In genomic region chr4:112358415-112358814, GRCh38 we compare ENCODE assay signal across 18 cellular contexts.
DNase-seq lines count a peak whose midpoint lies in the region; ATAC-seq and TF ChIP-seq lines count a peak whose summit lies in the region.
"Had no signal": no experiment of that assay in that cellular context is flagged by ENCODE, and none has a peak within 500 bp of the region (broad histone marks: within the 10 kb centered on the region; RNA-seq: fewer than 3 reads in every experiment).

No MANE protein-coding gene starts in this region.

- intact Hi-C loops in gastrocnemius medialis (cut with DNase I; ENCODE audit: low total_unique reads), result no loop called here

- H3K36me3 Mint-ChIP-seq in stimulated activated naive B cell treated with anti-CD40 and anti-IgM and Interleukin-4, amounts not matched to agents 10 μg/mL and 1 μg/mL and 100 μg/mL, for 72 hours, result peaks cover 31 to 47% of the 10 kb centered on the region in 2 donors

- no peaks in the 10 kb centered on the region for H3K4me1 ChIP-seq in gastrocnemius medialis
- H3K4me1 ChIP-seq: A549, Caco-2 had no signal

- no peaks in the 10 kb centered on the region for H3K27me3 ChIP-seq in gastrocnemius medialis
- H3K27me3 ChIP-seq: BLaER1 treated with 17β-estradiol and CSF1 and Interleukin-3, amounts not matched to agents 10 nM and 100 nM had no signal

- peak; percentile 18 for ATAC-seq in stimulated activated naive CD8-positive, alpha-beta T cell treated with anti-CD3 and anti-CD28 coated beads, Interleukin-15, amount 100 ng/mL, for 72 hours
- no peak for ATAC-seq in stimulated activated naive CD8-positive, alpha-beta T cell treated with anti-CD3 and anti-CD28 coated beads, Interleukin-15, Interleukin-2, amounts not matched to agents 100 U/mL and 50 U/mL, for 24 hours
- ATAC-seq in stimulated activated naive B cell treated with anti-CD40 and anti-IgM and Interleukin-4, amounts not matched to agents 10 μg/mL and 1 μg/mL and 100 μg/mL, for 72 hours (replicated peaks), result no peak
- ATAC-seq in gastrocnemius medialis, result no peak
- ATAC-seq: A549; CD8-positive, alpha-beta T cell; GM12878 had no signal

- no peaks in the 10 kb centered on the region for H3K4me1 Mint-ChIP-seq in stimulated activated naive CD8-positive, alpha-beta T cell treated with anti-CD3 and anti-CD28 coated beads, Interleukin-15, amount 100 ng/mL, for 72 hours
- peaks cover 14 to 20% of the 10 kb centered on the region in 2 donors for H3K4me1 Mint-ChIP-seq in stimulated activated naive B cell treated with anti-CD40 and anti-IgM and Interleukin-4, amounts not matched to agents 10 μg/mL and 1 μg/mL and 100 μg/mL, for 72 hours

- DNase-seq in stimulated activated naive CD8-positive, alpha-beta T cell treated with anti-CD3 and anti-CD28 coated beads, Interleukin-15, amount 100 ng/mL, for 72 hours, result no peak
- no peak for DNase-seq in stimulated activated naive CD8-positive, alpha-beta T cell treated with anti-CD3 and anti-CD28 coated beads, Interleukin-15, Interleukin-2, amounts not matched to agents 100 U/mL and 50 U/mL, for 24 hours
- DNase-seq in stimulated activated naive B cell treated with anti-CD40 and anti-IgM and Interleukin-4, amounts not matched to agents 10 μg/mL and 1 μg/mL and 100 μg/mL, for 72 hours, result no peak
- DNase-seq in gastrocnemius medialis, result no peak
- no peak for DNase-seq in activated effector memory CD4-positive, alpha-beta T cell treated with anti-CD3 and anti-CD28 coated beads, Interleukin-2, amount 50 U/mL, for 16 hours
- DNase-seq: AML-193; Caco-2; Calu3; CD4-positive, alpha-beta T cell; DMS79 treated with DMSO at 0.1 percent for 48 hours; GF-D8 had no signal

- no peaks in the 10 kb centered on the region for H3K27me3 Mint-ChIP-seq in stimulated activated naive CD8-positive, alpha-beta T cell treated with anti-CD3 and anti-CD28 coated beads, Interleukin-15, amount 100 ng/mL, for 72 hours
- H3K27me3 Mint-ChIP-seq in stimulated activated naive B cell treated with anti-CD40 and anti-IgM and Interleukin-4, amounts not matched to agents 10 μg/mL and 1 μg/mL and 100 μg/mL, for 72 hours, result no peaks in the 10 kb centered on the region
- H3K27me3 Mint-ChIP-seq: B cell; CD4-positive, alpha-beta T cell had no signal

- peaks cover 18 to 29% of the 10 kb centered on the region in 2 donors for H3K9me3 Mint-ChIP-seq in stimulated activated naive CD8-positive, alpha-beta T cell treated with anti-CD3 and anti-CD28 coated beads, Interleukin-15, amount 100 ng/mL, for 72 hours
- peaks cover 4 to 12% of the 10 kb centered on the region in 2 donors for H3K9me3 Mint-ChIP-seq in stimulated activated naive B cell treated with anti-CD40 and anti-IgM and Interleukin-4, amounts not matched to agents 10 μg/mL and 1 μg/mL and 100 μg/mL, for 72 hours

- no peak overlapping the region for H3K27ac Mint-ChIP-seq in stimulated activated naive CD8-positive, alpha-beta T cell treated with anti-CD3 and anti-CD28 coated beads, Interleukin-15, amount 100 ng/mL, for 72 hours
- H3K27ac Mint-ChIP-seq in stimulated activated naive B cell treated with anti-CD40 and anti-IgM and Interleukin-4, amounts not matched to agents 10 μg/mL and 1 μg/mL and 100 μg/mL, for 72 hours, result peak overlapping the region; percentile 37
- H3K27ac Mint-ChIP-seq: B cell; CD4-positive, alpha-beta T cell; CD8-positive, alpha-beta T cell had no signal

- no peak overlapping the region for H3K4me3 ChIP-seq in gastrocnemius medialis
- H3K4me3 ChIP-seq: A549; BLaER1 treated with 17β-estradiol and CSF1 and Interleukin-3, amounts not matched to agents 10 nM and 100 nM; GM12878 had no signal

- no peak for TF ChIP-seq CTCF in gastrocnemius medialis (IDR thresholded peaks at IDR 0.05 in 4 of 5, conservative IDR thresholded peaks at IDR 0.05 in 1 of 5)

- no peak overlapping the region for H3K27ac ChIP-seq in gastrocnemius medialis
- H3K27ac ChIP-seq: 22Rv1; A549; BLaER1 treated with 17β-estradiol and CSF1 and Interleukin-3, amounts not matched to agents 10 nM and 100 nM; C4-2B had no signal

- no peak for TF ChIP-seq POLR2A in gastrocnemius medialis (IDR thresholded peaks at IDR 0.05)

- in situ Hi-C loops in gastrocnemius medialis (cut with MboI; ENCODE audit: low sequenced_read_pairs in 4 of 4), result no loop called here

- no peaks in the 10 kb centered on the region for H3K9me3 ChIP-seq in gastrocnemius medialis
- H3K9me3 ChIP-seq: A549, Caco-2 had no signal

- H3K4me3 Mint-ChIP-seq in stimulated activated naive CD8-positive, alpha-beta T cell treated with anti-CD3 and anti-CD28 coated beads, Interleukin-15, amount 100 ng/mL, for 72 hours, result no peak overlapping the region
- no peak overlapping the region for H3K4me3 Mint-ChIP-seq in stimulated activated naive B cell treated with anti-CD40 and anti-IgM and Interleukin-4, amounts not matched to agents 10 μg/mL and 1 μg/mL and 100 μg/mL, for 72 hours
- H3K4me3 Mint-ChIP-seq: B cell; CD4-positive, alpha-beta T cell; CD8-positive, alpha-beta T cell had no signal

- H3K36me3 ChIP-seq in gastrocnemius medialis, result no peaks in the 10 kb centered on the region
